In the genomic region with DNA sequence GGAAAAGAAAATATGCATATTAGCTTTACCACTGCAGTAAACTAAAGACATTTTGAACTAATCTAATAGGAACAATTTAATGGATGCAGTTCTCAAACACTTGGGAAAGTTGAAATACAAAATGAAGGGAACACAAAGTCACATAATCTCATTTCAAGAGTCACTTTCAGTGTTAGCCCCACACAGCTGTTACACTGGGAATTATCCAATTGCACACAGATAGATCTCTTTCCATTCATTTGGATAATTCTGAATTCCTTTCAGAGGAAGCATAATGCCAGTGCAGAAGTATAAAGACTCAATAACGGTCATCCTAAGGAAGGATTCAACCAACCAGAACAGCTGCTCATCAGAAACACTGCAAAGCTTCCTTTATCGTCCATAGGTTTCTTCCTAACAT, we compare ENCODE assay signal across 13 cellular contexts.
A peak's percentile ranks its signal among the peaks of the same experiment; 100 is the strongest.
DNase-seq lines count a peak whose midpoint lies in the region; ATAC-seq and TF ChIP-seq lines count a peak whose summit lies in the region.
"Had no signal": no experiment of that assay in that cellular context is flagged by ENCODE, and none has a peak within 500 bp of the region (broad histone marks: within the 10 kb centered on the region; RNA-seq: fewer than 3 reads in every experiment).

No MANE protein-coding gene starts in this region.

- peak overlapping the region; percentile 27 for H2AFZ ChIP-seq in neuronal stem cell (ENCODE audit: low read length)

- H2BK15ac ChIP-seq in neuronal stem cell (ENCODE audit: low read length) = no peak overlapping the region

- H3K27ac ChIP-seq in neuronal stem cell (replicated peaks; ENCODE audit: low read length) (no peak overlapping the region), upper lobe of right lung (no peak overlapping the region)

- H3K4me1 ChIP-seq in neuronal stem cell (ENCODE audit: control insufficient read depth in 2 of 2, insufficient read depth in 1 of 2, low read depth in 1 of 2, low read length in 2 of 2) (peaks cover 0 to 6% of the 10 kb centered on the region in 2 donors), upper lobe of right lung (no peaks in the 10 kb centered on the region)

- H3K4me3 ChIP-seq in neuronal stem cell (ENCODE audit: low read length in 2 of 2) (no peak overlapping the region), upper lobe of right lung (no peak overlapping the region)
- H3K4me3 ChIP-seq: GM12878 had no signal

- H3K27me3 ChIP-seq in neuronal stem cell (ENCODE audit: control insufficient read depth in 3 of 3, insufficient read depth in 3 of 3, low read depth in 1 of 3, low read length in 3 of 3) = no peaks in the 10 kb centered on the region
- no peaks in the 10 kb centered on the region for H3K27me3 ChIP-seq in upper lobe of right lung

- H3K79me1 ChIP-seq in neuronal stem cell (ENCODE audit: low read depth, low read length) = no peaks in the 10 kb centered on the region

- H2BK12ac ChIP-seq in neuronal stem cell (ENCODE audit: low read length) = no peak overlapping the region

- H3K23ac ChIP-seq in neuronal stem cell (ENCODE audit: low read depth, low read length, poor library complexity) = no peak overlapping the region

- DNase-seq in NCI-H82 treated with DMSO at 0.1 percent for 48 hours (lab: John Stamatoyannopoulos, UW; ENCODE audit: unreplicated experiment) (peak; percentile 28), globus pallidus (ENCODE audit: low spot score) (peak; percentile 62), neuronal stem cell (ENCODE audit: low spot score) (no peak), upper lobe of right lung (no peak)
- DNase-seq: Calu3; CD4-positive, alpha-beta T cell; DMS 273 treated with DMSO at 0.1 percent for 48 hours; GOT3; H9 had no signal

- H3K18ac ChIP-seq in neuronal stem cell (ENCODE audit: low read length) = no peak overlapping the region

- WGBS in neuronal stem cell (ENCODE audit: extremely low coverage in 2 of 2, insufficient read length in 2 of 2, insufficient replicate concordance in 1 of 2), 2 donors = no CpG with 5 or more reads among the region's 2 CpGs

- H4K91ac ChIP-seq in neuronal stem cell (ENCODE audit: low read depth, low read length, poor library complexity) = no peak overlapping the region

- H3K9me3 ChIP-seq in neuronal stem cell (replicated peaks in 1 of 2; ENCODE audit: control insufficient read depth in 2 of 2, insufficient read depth in 1 of 2, low read depth in 1 of 2, low read length in 2 of 2) (no peaks in the 10 kb centered on the region), upper lobe of right lung (no peaks in the 10 kb centered on the region)

- intact Hi-C loops in upper lobe of right lung (cut with DNase I) = no loop called here

- TF ChIP-seq CTCF in upper lobe of right lung (IDR thresholded peaks at IDR 0.05) = no peak

- no peak overlapping the region for H3K4me2 ChIP-seq in neuronal stem cell (ENCODE audit: insufficient read depth, low read length, poor library complexity, severe bottlenecking)

- H2BK120ac ChIP-seq in neuronal stem cell (ENCODE audit: low read depth, low read length) = no peak overlapping the region

- ATAC-seq in HG03460 (IDR thresholded peaks at IDR 0.05; ENCODE audit: unreplicated experiment) (no peak), upper lobe of right lung (no peak), GM21515 (IDR thresholded peaks at IDR 0.05; ENCODE audit: unreplicated experiment) (no peak), GM19467 (IDR thresholded peaks at IDR 0.05; ENCODE audit: unreplicated experiment) (no peak)
- ATAC-seq: GM12878 had no signal

- H4K8ac ChIP-seq in neuronal stem cell (ENCODE audit: low read depth, low read length) = no peak overlapping the region

- H2AK5ac ChIP-seq in neuronal stem cell (ENCODE audit: low read depth, low read length) = no peak overlapping the region

- no peak overlapping the region for H3K4ac ChIP-seq in neuronal stem cell (ENCODE audit: low read length)

- H3K36me3 ChIP-seq in neuronal stem cell (replicated peaks in 1 of 2; ENCODE audit: control insufficient read depth in 2 of 2, insufficient read depth in 2 of 2, low read length in 2 of 2) (no peaks in the 10 kb centered on the region), upper lobe of right lung (no peaks in the 10 kb centered on the region)

- H3K9ac ChIP-seq in neuronal stem cell (ENCODE audit: low read depth, low read length, poor library complexity) = no peak overlapping the region

- no peak overlapping the region for H2BK5ac ChIP-seq in neuronal stem cell (ENCODE audit: low read length)

- no peak overlapping the region for H3K14ac ChIP-seq in neuronal stem cell (ENCODE audit: low read length)

Comparison
In these comparisons a context has a peak if more than half of its experiments do, and no peak if none do; other contexts are left out.
1. DNase-seq: peak in NCI-H82 treated with DMSO at 0.1 percent for 48 hours (single experiment) and globus pallidus (single experiment); none in neuronal stem cell (single experiment) and upper lobe of right lung (single experiment).